In genomic region chr2:200369886-200370285, GRCh38 we compare ENCODE assay signal across 19 cellular contexts.
A peak's percentile ranks its signal among the peaks of the same experiment; 100 is the strongest.
DNase-seq lines count a peak whose midpoint lies in the region; ATAC-seq, FAIRE-seq and TF ChIP-seq lines count a peak whose summit lies in the region.
"Had no signal": no experiment of that assay in that cellular context is flagged by ENCODE, and none has a peak within 500 bp of the region (broad histone marks: within the 10 kb centered on the region; RNA-seq: fewer than 3 reads in every experiment).

No MANE protein-coding gene starts in this region.

- H3K9me3 ChIP-seq in HCT116 (ENCODE audit: control insufficient read depth in 1 of 2, insufficient read depth in 1 of 2, low read depth in 1 of 2, low read length in 2 of 2), result no peaks in the 10 kb centered on the region
- H3K9me3 ChIP-seq in left lung, result no peaks in the 10 kb centered on the region
- no peaks in the 10 kb centered on the region for H3K9me3 ChIP-seq in prostate gland
- H3K9me3 ChIP-seq: HAP-1 had no signal

- peaks cover 34% of the 10 kb centered on the region for H3K4me1 Mint-ChIP-seq in type B pancreatic cell (ENCODE audit: unreplicated experiment)

- CTCF ChIA-PET in HCT116 (lab: Charles Lee), result no interaction called here

- no peak for TF ChIP-seq CTCF in HCT116 (IDR thresholded peaks at IDR 0.05 in 2 of 3, conservative IDR thresholded peaks at IDR 0.05 in 1 of 3; ENCODE audit: borderline replicate concordance in 1 of 3, insufficient read depth in 1 of 3, low read depth in 2 of 3, low read length in 2 of 3)
- TF ChIP-seq CTCF in bronchial epithelial cell (IDR thresholded peaks at IDR 0.05; ENCODE audit: insufficient read depth, low read length, severe bottlenecking), result no peak
- no peak for TF ChIP-seq CTCF in left lung (IDR thresholded peaks at IDR 0.05)
- TF ChIP-seq CTCF in type B pancreatic cell (conservative IDR thresholded peaks at IDR 0.05), result no peak
- TF ChIP-seq CTCF in prostate gland (IDR thresholded peaks at IDR 0.05), result no peak

- H3K4me2 ChIP-seq in HCT116 (ENCODE audit: low read length), result no peak overlapping the region

- H3K4me1 ChIP-seq in HCT116 (ENCODE audit: control insufficient read depth in 1 of 2, insufficient read depth in 2 of 2, low read length in 2 of 2), result peaks cover 7 to 33% of the 10 kb centered on the region in 2 experiments; a peak in 3 of 4 replicates
- peaks cover 8 to 33% of the 10 kb centered on the region in 2 donors for H3K4me1 ChIP-seq in left lung
- H3K4me1 ChIP-seq in prostate gland (replicated peaks), result no peaks in the 10 kb centered on the region
- H3K4me1 ChIP-seq: HAP-1 had no signal

- no TSS peak for BruUV-seq in HCT116 (replicated peaks; lab: Mats Ljungman, UMichigan)

- TF ChIP-seq POLR2A in HCT116 (IDR thresholded peaks at IDR 0.05; ENCODE audit: borderline replicate concordance, extremely low read depth, insufficient read depth, insufficient read length) (no peak), prostate gland (IDR thresholded peaks at IDR 0.05) (no peak)

- intact Hi-C loops in HCT116 (cut with micrococcal nuclease), result no loop called here
- intact Hi-C loops in left lung (cut with DNase I), result no loop called here
- intact Hi-C loops in prostate gland (cut with DNase I), result no loop called here

- no peaks in the 10 kb centered on the region for H3K36me3 ChIP-seq in HCT116 (ENCODE audit: control insufficient read depth in 1 of 2, insufficient read depth in 2 of 2, low read length in 2 of 2)
- no peaks in the 10 kb centered on the region for H3K36me3 ChIP-seq in bronchial epithelial cell (ENCODE audit: control insufficient read depth, insufficient read depth, low read length)
- no peaks in the 10 kb centered on the region for H3K36me3 ChIP-seq in left lung
- no peaks in the 10 kb centered on the region for H3K36me3 ChIP-seq in prostate gland
- H3K36me3 ChIP-seq: HAP-1 had no signal

- no peaks in the 10 kb centered on the region for H3K9me2 ChIP-seq in HCT116 (ENCODE audit: insufficient read depth)

- FAIRE-seq in bronchial epithelial cell (lab: Jason Lieb, UNC), result no peak

- no peaks in the 10 kb centered on the region for H3K27me3 Mint-ChIP-seq in type B pancreatic cell
- H3K27me3 Mint-ChIP-seq: CD4-positive, CD25-positive, alpha-beta regulatory T cell had no signal

- H3K9me3 Mint-ChIP-seq in type B pancreatic cell, result no peaks in the 10 kb centered on the region
- H3K9me3 Mint-ChIP-seq: CD4-positive, CD25-positive, alpha-beta regulatory T cell had no signal

- POLR2A ChIA-PET in HCT116 (lab: Charles Lee), result no interaction called here

- H3K27ac ChIP-seq in HCT116 (ENCODE audit: low read depth, low read length), result no peak overlapping the region
- no peak overlapping the region for H3K27ac ChIP-seq in left lung
- no peak overlapping the region for H3K27ac ChIP-seq in prostate gland
- H3K27ac ChIP-seq: HL-60 had no signal

- no peaks in the 10 kb centered on the region for H4K20me1 ChIP-seq in HCT116 (ENCODE audit: insufficient read depth)

- H3K9ac ChIP-seq in HCT116 (ENCODE audit: low read length), result no peak overlapping the region

- peaks cover 24% of the 10 kb centered on the region for H3K79me2 ChIP-seq in HCT116 (ENCODE audit: insufficient read depth, low read length)

- no peak overlapping the region for H2AFZ ChIP-seq in HCT116 (ENCODE audit: low read depth, low read length, poor library complexity, severe bottlenecking)

- H3K27ac Mint-ChIP-seq in type B pancreatic cell, result peak overlapping the region; percentile 67
- H3K27ac Mint-ChIP-seq: CD4-positive, CD25-positive, alpha-beta regulatory T cell had no signal

- peaks cover 8% of the 10 kb centered on the region for H3K36me3 Mint-ChIP-seq in type B pancreatic cell
- H3K36me3 Mint-ChIP-seq: CD4-positive, CD25-positive, alpha-beta regulatory T cell had no signal

- DNase-seq in HCT116 (ENCODE audit: low read depth, low spot score) (no peak), bronchial epithelial cell (ENCODE audit: low read depth) (peak; percentile 63), left lung (no peak), type B pancreatic cell (ENCODE audit: extremely low spot score, unreplicated experiment) (no peak), prostate gland (ENCODE audit: low spot score) (no peak), iPS-NIHi7 (ENCODE audit: extremely low spot score) (no peak)
- DNase-seq: ACHN; CD4-positive, CD25-positive, alpha-beta regulatory T cell; DND-41; GDM1; MM.1S; NCI-H1105; NCI-H1694 treated with DMSO at 0.1 percent for 48 hours; NCI-H446 treated with DMSO at 0.1 percent for 48 hours; NCI-H748 treated with DMSO at 0.1 percent for 48 hours; PC-3 had no signal

- ATAC-seq in HCT116 (no peak), left lung (peak; percentile 60), HG03460 (IDR thresholded peaks at IDR 0.05; ENCODE audit: unreplicated experiment) (no peak)
- ATAC-seq: PC-3 had no signal

- WGBS in prostate gland, result 44% methylated on average over 2 of the region's 2 CpGs

- no peaks in the 10 kb centered on the region for H3K27me3 ChIP-seq in HCT116 (ENCODE audit: insufficient read depth, low read length)
- no peaks in the 10 kb centered on the region for H3K27me3 ChIP-seq in bronchial epithelial cell (ENCODE audit: control insufficient read depth, insufficient read depth, low read length)
- H3K27me3 ChIP-seq in left lung, result no peaks in the 10 kb centered on the region
- H3K27me3 ChIP-seq in prostate gland (replicated peaks; ENCODE audit: insufficient read depth), result no peaks in the 10 kb centered on the region

- no peak for TF ChIP-seq RAD21 in HCT116 (IDR thresholded peaks at IDR 0.05; ENCODE audit: low read depth)

- H3K4me3 ChIP-seq in HCT116 (replicated peaks in 1 of 2; ENCODE audit: low read depth in 1 of 2, low read length in 2 of 2) (no peak overlapping the region), bronchial epithelial cell (ENCODE audit: low read depth, low read length) (no peak overlapping the region), left lung (no peak overlapping the region), prostate gland (no peak overlapping the region)
- H3K4me3 ChIP-seq: HAP-1 had no signal

- H3K4me3 Mint-ChIP-seq in type B pancreatic cell, result no peak overlapping the region

- RAD21 ChIA-PET in HCT116 (lab: Charles Lee; ENCODE audit: low non-redundant PET in 1 of 2, low total read pairs in 2 of 2, uncharacterized antibody in 2 of 2, unreplicated experiment in 2 of 2), result no interaction called here

TF ChIP-seq in HCT116, 20 proteins besides CTCF, POLR2A, EP300 and RAD21:
- TF ChIP-seq, protein P1, sequence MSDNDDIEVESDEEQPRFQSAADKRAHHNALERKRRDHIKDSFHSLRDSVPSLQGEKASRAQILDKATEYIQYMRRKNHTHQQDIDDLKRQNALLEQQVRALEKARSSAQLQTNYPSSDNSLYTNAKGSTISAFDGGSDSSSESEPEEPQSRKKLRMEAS (IDR thresholded peaks at IDR 0.05), result peak; percentile 65
- TF ChIP-seq SIN3A (IDR thresholded peaks at IDR 0.05; ENCODE audit: low read depth), result no peak
- peak; percentile 54; the same call in 1 of the 2 replicates for TF ChIP-seq CEBPB (IDR thresholded peaks at IDR 0.05; ENCODE audit: low read depth)
- TF ChIP-seq CBX3 (IDR thresholded peaks at IDR 0.05; ENCODE audit: low read depth), result no peak
- no peak for TF ChIP-seq TCF7L2 (IDR thresholded peaks at IDR 0.05; ENCODE audit: borderline replicate concordance, extremely low read depth, insufficient read depth, insufficient read length)
